In genomic region chr16:48384982-48385271, GRCh38 we compare ENCODE assay signal across 1 cellular context.
TF ChIP-seq lines count a peak whose summit lies in the region.

No MANE protein-coding gene starts in this region.

TF ChIP-seq in GM23338, 12 proteins besides CTCF, POLR2A, EP300 and RAD21 (continued from another document):
- TF ChIP-seq ZNF462 (CRISPR knock-in tag; IDR thresholded peaks at IDR 0.05) (no peak), JUNB (IDR thresholded peaks at IDR 0.05; ENCODE audit: unreplicated experiment) (no peak), EZH2 (IDR thresholded peaks at IDR 0.05; ENCODE audit: low read depth, unreplicated experiment) (no peak)
